5 cellular contexts compared by ENCODE assay signal in genomic region chr10:79871729-79872128, GRCh38. TPM values are rescaled to one million over a fixed set of nuclear protein-coding genes. Genes with fewer than 3 reads are reported as not detected.
"Had no signal": no experiment of that assay in that cellular context is flagged by ENCODE, and none has a peak within 500 bp of the region (broad histone marks: within the 10 kb centered on the region; RNA-seq: fewer than 3 reads in every experiment).

No MANE protein-coding gene starts in this region.

RNA-seq across cellular contexts. Expression of gene NUTM2E, which starts 45.2 kb away (rescaled TPM):
- total RNA-seq: GM23248, GM23338, H4, H9, HFFc6 had no signal
- polyA plus RNA-seq: GM23248 had no signal
